In genomic region chr7:28530175-28531142, GRCh38 we compare ENCODE assay signal across 18 cellular contexts.
DNase-seq lines count a peak whose midpoint lies in the region; ATAC-seq and TF ChIP-seq lines count a peak whose summit lies in the region.
"Had no signal": no experiment of that assay in that cellular context is flagged by ENCODE, and none has a peak within 500 bp of the region (broad histone marks: within the 10 kb centered on the region; RNA-seq: fewer than 3 reads in every experiment).

No MANE protein-coding gene starts in this region.

- POLR2A ChIA-PET in WTC11 (lab: Charles Lee), result no interaction called here

- H3K4me1 ChIP-seq in heart right ventricle, result peaks cover 4 to 55% (median 35%) of the 10 kb centered on the region in 9 donors
- peaks cover 12% of the 10 kb centered on the region for H3K4me1 ChIP-seq in ovary (ENCODE audit: insufficient read depth)
- H3K4me1 ChIP-seq: left lung had no signal

- peaks cover 22% of the 10 kb centered on the region for H3K4me1 Mint-ChIP-seq in WTC11
- H3K4me1 Mint-ChIP-seq in T-helper 2 cell treated with Interferon-gamma antibody and Interleukin-4, amounts not matched to agents 5 μg/mL and 100 μg/mL, for 36 hours (ENCODE audit: low read depth), result no peaks in the 10 kb centered on the region
- no peaks in the 10 kb centered on the region for H3K4me1 Mint-ChIP-seq in activated naive CD8-positive, alpha-beta T cell treated with anti-CD3 and anti-CD28 coated beads, Interleukin-2, amount 50 U/mL, for 24 hours
- H3K4me1 Mint-ChIP-seq: CD4-positive, CD25-positive, alpha-beta regulatory T cell; naive B cell had no signal

- peaks cover 4% of the 10 kb centered on the region for H3K36me3 Mint-ChIP-seq in WTC11
- no peaks in the 10 kb centered on the region for H3K36me3 Mint-ChIP-seq in T-helper 2 cell treated with Interferon-gamma antibody and Interleukin-4, amounts not matched to agents 5 μg/mL and 100 μg/mL, for 36 hours (ENCODE audit: low read depth)
- no peaks in the 10 kb centered on the region for H3K36me3 Mint-ChIP-seq in activated naive CD8-positive, alpha-beta T cell treated with anti-CD3 and anti-CD28 coated beads, Interleukin-2, amount 50 U/mL, for 24 hours (ENCODE audit: low read depth)
- H3K36me3 Mint-ChIP-seq: CD4-positive, CD25-positive, alpha-beta regulatory T cell; naive B cell; stimulated activated naive B cell treated with anti-CD40 and anti-IgM and Interleukin-4, amounts not matched to agents 10 μg/mL and 1 μg/mL and 100 μg/mL, for 72 hours had no signal

- no peaks in the 10 kb centered on the region for H3K27me3 Mint-ChIP-seq in WTC11 (ENCODE audit: low read depth)
- H3K27me3 Mint-ChIP-seq in T-helper 2 cell treated with Interferon-gamma antibody and Interleukin-4, amounts not matched to agents 5 μg/mL and 100 μg/mL, for 36 hours (ENCODE audit: low read depth), result no peaks in the 10 kb centered on the region
- peaks cover 2% of the 10 kb centered on the region for H3K27me3 Mint-ChIP-seq in activated naive CD8-positive, alpha-beta T cell treated with anti-CD3 and anti-CD28 coated beads, Interleukin-2, amount 50 U/mL, for 24 hours
- H3K27me3 Mint-ChIP-seq: naive B cell had no signal

- H3K4me3 Mint-ChIP-seq in WTC11, result no peak overlapping the region
- H3K4me3 Mint-ChIP-seq in T-helper 2 cell treated with Interferon-gamma antibody and Interleukin-4, amounts not matched to agents 5 μg/mL and 100 μg/mL, for 36 hours, result no peak overlapping the region
- H3K4me3 Mint-ChIP-seq in activated naive CD8-positive, alpha-beta T cell treated with anti-CD3 and anti-CD28 coated beads, Interleukin-2, amount 50 U/mL, for 24 hours, result no peak overlapping the region
- H3K4me3 Mint-ChIP-seq: activated naive CD4-positive, alpha-beta T cell treated with anti-CD3 and anti-CD28 coated beads for 36 hours; CD4-positive, CD25-positive, alpha-beta regulatory T cell; naive B cell; stimulated activated naive B cell treated with anti-CD40 and anti-IgM and Interleukin-4, amounts not matched to agents 10 μg/mL and 1 μg/mL and 100 μg/mL, for 72 hours had no signal

- no peaks in the 10 kb centered on the region for H3K27me3 ChIP-seq in heart right ventricle
- H3K27me3 ChIP-seq in ovary, result no peaks in the 10 kb centered on the region
- H3K27me3 ChIP-seq: brain microvascular endothelial cell, left lung, SJCRH30 had no signal

- intact Hi-C loops in heart right ventricle (cut with DNase I), result loop anchor here in 4 of 10 donors (5.0 to 10.0 kb wide), 3 partner anchors 116 to 136 kb away; partner anchors contain the start of gene CREB5 (in 3 of the 4)
- intact Hi-C loops in ovary (cut with DNase I), result no loop called here

- H3K4me3 ChIP-seq in heart right ventricle (no peak overlapping the region), ovary (no peak overlapping the region)
- H3K4me3 ChIP-seq: left lung, SJCRH30 had no signal

- no peak for TF ChIP-seq POLR2A in ovary (IDR thresholded peaks at IDR 0.05)

- peaks cover 10% of the 10 kb centered on the region for H3K9me3 Mint-ChIP-seq in WTC11
- no peaks in the 10 kb centered on the region for H3K9me3 Mint-ChIP-seq in T-helper 2 cell treated with Interferon-gamma antibody and Interleukin-4, amounts not matched to agents 5 μg/mL and 100 μg/mL, for 36 hours
- H3K9me3 Mint-ChIP-seq in activated naive CD8-positive, alpha-beta T cell treated with anti-CD3 and anti-CD28 coated beads, Interleukin-2, amount 50 U/mL, for 24 hours, result peaks cover 5% of the 10 kb centered on the region
- H3K9me3 Mint-ChIP-seq: activated naive CD4-positive, alpha-beta T cell treated with anti-CD3 and anti-CD28 coated beads for 36 hours had no signal

- H3K9me3 ChIP-seq in heart right ventricle, result peaks cover 0 to 7% (median 0%) of the 10 kb centered on the region in 11 donors
- no peaks in the 10 kb centered on the region for H3K9me3 ChIP-seq in ovary

- 31 to 37% methylated on average over 16 of the region's 16 CpGs for WGBS in heart right ventricle, 2 donors
- 11 to 32% (median 13%) methylated on average over 16 of the region's 16 CpGs for WGBS in ovary, 3 donors

- CTCF ChIA-PET in WTC11 (lab: Charles Lee), result interaction anchor here (0.7 to 1.2 kb wide), 5 partner anchors 12 to 201 kb away, joined by 3 to 4 read pairs (median 4); no protein-coding TSS in a partner anchor

- H3K36me3 ChIP-seq in heart right ventricle, result no peaks in the 10 kb centered on the region
- H3K36me3 ChIP-seq in ovary, result no peaks in the 10 kb centered on the region
- H3K36me3 ChIP-seq: brain microvascular endothelial cell, left lung, SJCRH30 had no signal

- H3K27ac Mint-ChIP-seq in WTC11, result peak overlapping the region; percentile 33
- H3K27ac Mint-ChIP-seq in T-helper 2 cell treated with Interferon-gamma antibody and Interleukin-4, amounts not matched to agents 5 μg/mL and 100 μg/mL, for 36 hours, result no peak overlapping the region
- H3K27ac Mint-ChIP-seq in activated naive CD8-positive, alpha-beta T cell treated with anti-CD3 and anti-CD28 coated beads, Interleukin-2, amount 50 U/mL, for 24 hours, result no peak overlapping the region
- H3K27ac Mint-ChIP-seq: activated naive CD4-positive, alpha-beta T cell treated with anti-CD3 and anti-CD28 coated beads for 36 hours; CD4-positive, CD25-positive, alpha-beta regulatory T cell; naive B cell; stimulated activated naive B cell treated with anti-CD40 and anti-IgM and Interleukin-4, amounts not matched to agents 10 μg/mL and 1 μg/mL and 100 μg/mL, for 72 hours had no signal

- no peak for TF ChIP-seq EP300 in ovary (IDR thresholded peaks at IDR 0.05)

- ATAC-seq in WTC11 (peak; percentile 47; the same call in 1 of the 2 replicates), heart right ventricle (peak; percentile 44 to 77 (median 56))
- ATAC-seq in activated naive CD8-positive, alpha-beta T cell treated with anti-CD3 and anti-CD28 coated beads, Interleukin-2, amount 50 U/mL, for 24 hours, result no peak
- ATAC-seq: left lung; stimulated activated naive B cell treated with anti-CD40 and anti-IgM and Interleukin-4, amounts not matched to agents 10 μg/mL and 1 μg/mL and 100 μg/mL, for 72 hours had no signal

- H3K27ac ChIP-seq in heart right ventricle (peak overlapping the region in 8 of 10 donors; percentile 3 to 65 (median 33)), ovary (peak overlapping the region in 1 of 2 donors; percentile 47)
- H3K27ac ChIP-seq: brain microvascular endothelial cell, left lung, SJCRH30 had no signal

- DNase-seq in EH (ENCODE audit: low read depth) (peak; percentile 68), WTC11 (ENCODE audit: low spot score) (no peak), heart right ventricle (peak; percentile 49 to 59), ovary (peak in 3 of 5 donors; percentile 32 to 45 (median 33)), T-helper 1 cell (no peak), G401 (ENCODE audit: low spot score) (no peak)
- no peak for DNase-seq in T-helper 2 cell treated with Interferon-gamma antibody and Interleukin-4, amounts not matched to agents 5 μg/mL and 100 μg/mL, for 36 hours (ENCODE audit: low spot score)
- no peak for DNase-seq in activated naive CD8-positive, alpha-beta T cell treated with anti-CD3 and anti-CD28 coated beads, Interleukin-2, amount 50 U/mL, for 24 hours
- DNase-seq: activated CD4-positive, alpha-beta T cell treated with anti-CD3 and anti-CD28 coated beads for 4 hours; activated naive CD4-positive, alpha-beta T cell treated with anti-CD3 and anti-CD28 coated beads for 36 hours; brain microvascular endothelial cell; CD4-positive, CD25-positive, alpha-beta regulatory T cell; Karpas-422; left lung; naive B cell; NCI-H1417; SJCRH30; stimulated activated naive B cell treated with anti-CD40 and anti-IgM and Interleukin-4, amounts not matched to agents 10 μg/mL and 1 μg/mL and 100 μg/mL, for 72 hours had no signal

- in situ Hi-C loops in G401 (cut with HindIII; ENCODE audit: low sequenced_read_pairs), result no loop called here

- TF ChIP-seq CTCF in WTC11 (IDR thresholded peaks at IDR 0.05), result no peak
- no peak for TF ChIP-seq CTCF in heart right ventricle (IDR thresholded peaks at IDR 0.05)
- no peak for TF ChIP-seq CTCF in ovary (IDR thresholded peaks at IDR 0.05)

TF ChIP-seq in WTC11, 78 proteins besides CTCF, POLR2A, EP300 and RAD21 (continues in another document):
- no peak for TF ChIP-seq EMX1 (CRISPR knock-in tag; IDR thresholded peaks at IDR 0.05)
- TF ChIP-seq AR (CRISPR knock-in tag; IDR thresholded peaks at IDR 0.05), result no peak
- no peak for TF ChIP-seq ZNF423 (CRISPR knock-in tag; IDR thresholded peaks at IDR 0.05)
- TF ChIP-seq ERG (CRISPR knock-in tag; IDR thresholded peaks at IDR 0.05), result no peak
- no peak for TF ChIP-seq MXD4 (CRISPR knock-in tag; IDR thresholded peaks at IDR 0.05; ENCODE audit: borderline replicate concordance)
- no peak for TF ChIP-seq ZBTB21 (CRISPR knock-in tag; IDR thresholded peaks at IDR 0.05; ENCODE audit: borderline replicate concordance)
- no peak for TF ChIP-seq ETV6 (CRISPR knock-in tag; IDR thresholded peaks at IDR 0.05)
- TF ChIP-seq ZNF219 (CRISPR knock-in tag; IDR thresholded peaks at IDR 0.05; ENCODE audit: borderline replicate concordance), result no peak

Comparison
In these comparisons a context has a peak if more than half of its experiments do, and no peak if none do; other contexts are left out.
1. DNase-seq: peak in EH (single experiment), heart right ventricle (2 of 2) and ovary (3 of 5); none in WTC11 (single experiment), T-helper 2 cell treated with Interferon-gamma antibody and Interleukin-4, amounts not matched to agents 5 μg/mL and 100 μg/mL, for 36 hours (single experiment), activated naive CD8-positive, alpha-beta T cell treated with anti-CD3 and anti-CD28 coated beads, Interleukin-2, amount 50 U/mL, for 24 hours (single experiment), T-helper 1 cell (0 of 5) and G401 (single experiment).